18 cellular contexts compared by ENCODE assay signal in the genomic region with DNA sequence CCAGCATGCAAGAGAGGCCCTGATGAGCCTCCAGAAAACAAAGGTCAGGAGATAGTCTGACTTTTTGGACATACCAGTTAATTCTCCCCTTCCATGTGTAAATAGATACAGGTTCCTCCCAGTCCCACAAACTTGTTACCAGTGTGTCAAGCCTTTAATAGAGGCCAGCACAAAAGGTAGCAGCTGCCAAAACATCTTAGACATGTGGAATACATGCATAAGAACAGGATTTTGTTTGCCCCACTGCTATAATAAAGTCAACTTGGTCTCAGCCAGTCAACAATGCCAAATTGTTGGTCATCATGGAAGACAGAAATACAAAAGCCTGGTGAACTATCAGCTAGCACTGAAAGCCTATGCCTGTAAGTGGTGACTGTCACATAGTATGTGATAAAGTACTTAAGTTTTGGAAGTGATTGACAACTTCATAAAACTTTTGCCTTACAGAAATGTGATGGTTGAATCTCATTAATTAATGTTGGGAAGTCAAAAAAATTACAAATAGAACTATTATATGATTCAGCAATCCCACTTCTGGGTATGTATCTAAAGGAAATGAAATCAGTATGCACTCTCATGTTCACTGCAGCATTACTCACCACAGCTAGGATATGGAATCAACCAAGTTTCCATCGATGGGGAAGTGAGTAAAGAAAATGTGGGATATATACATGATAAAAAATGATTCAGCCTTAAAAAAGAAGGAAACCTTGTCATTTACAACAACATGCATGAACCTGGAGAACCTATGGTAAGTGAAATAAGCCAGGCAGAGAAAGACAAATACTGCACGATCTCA.
DNase-seq lines count a peak whose midpoint lies in the region; ATAC-seq and TF ChIP-seq lines count a peak whose summit lies in the region.
"Had no signal": no experiment of that assay in that cellular context is flagged by ENCODE, and none has a peak within 500 bp of the region (broad histone marks: within the 10 kb centered on the region; RNA-seq: fewer than 3 reads in every experiment).

No MANE protein-coding gene starts in this region.

- H3K4me3 ChIP-seq in choroid plexus epithelial cell (ENCODE audit: low read depth, low read length): no peak overlapping the region
- no peak overlapping the region for H3K4me3 ChIP-seq in colonic mucosa

- H3K4me1 Mint-ChIP-seq in nephron: peaks cover 9% of the 10 kb centered on the region
- H3K4me1 Mint-ChIP-seq: CD4-positive, alpha-beta memory T cell; neural crest cell had no signal

- no peak for ATAC-seq in GM18517 (IDR thresholded peaks at IDR 0.05; ENCODE audit: unreplicated experiment)

- no peaks in the 10 kb centered on the region for H3K9me3 ChIP-seq in colonic mucosa

- H3K9ac ChIP-seq in colonic mucosa (ENCODE audit: low read depth in 2 of 2, low read length in 2 of 2): no peak overlapping the region
- H3K9ac ChIP-seq: KMS-11 had no signal

- DNase-seq in EH (ENCODE audit: low read depth) (peak; percentile 58), RKO (ENCODE audit: low spot score) (peak; percentile 24), choroid plexus epithelial cell (ENCODE audit: low read depth) (peak; percentile 58), T-helper 2 cell (no peak), colonic mucosa (no peak), GM19238 (ENCODE audit: insufficient read length, low spot score) (no peak)
- DNase-seq: activated CD4-positive, alpha-beta memory T cell treated with anti-CD3 and anti-CD28 coated beads for 36 hours; CD4-positive, alpha-beta memory T cell; cortex of kidney; DMS53; NCI-H1105; NCI-H510A; stimulated activated CD8-positive, alpha-beta memory T cell treated with anti-CD3 and anti-CD28 coated beads, Interleukin-4, amount 100 ng/mL, for 48 hours had no signal

- peaks cover 12% of the 10 kb centered on the region for H3K9me3 Mint-ChIP-seq in nephron
- H3K9me3 Mint-ChIP-seq: neural crest cell had no signal

- H3K36me3 ChIP-seq in colonic mucosa: no peaks in the 10 kb centered on the region

- H3K4me3 Mint-ChIP-seq in nephron: no peak overlapping the region
- H3K4me3 Mint-ChIP-seq: activated CD4-positive, alpha-beta memory T cell treated with anti-CD3 and anti-CD28 coated beads for 36 hours; CD4-positive, alpha-beta memory T cell; neural crest cell; T-helper 1 cell treated with Interleukin-12 subunit alpha and Interleukin-12 subunit beta and Interleukin-4 antibody, amounts not matched to agents 30 μg/mL and 1 μg/mL, for 36 hours had no signal

- H3K27me3 ChIP-seq in colonic mucosa: no peaks in the 10 kb centered on the region

- no peaks in the 10 kb centered on the region for H3K4me1 ChIP-seq in colonic mucosa

- TF ChIP-seq CTCF in choroid plexus epithelial cell (conservative IDR thresholded peaks at IDR 0.05; ENCODE audit: low read depth, low read length) (no peak), nephron (IDR thresholded peaks at IDR 0.05; ENCODE audit: unreplicated experiment in 3 of 3) (no peak), colonic mucosa (IDR thresholded peaks at IDR 0.05) (no peak)

- H3K27me3 Mint-ChIP-seq in nephron (ENCODE audit: low read depth): no peaks in the 10 kb centered on the region
- H3K27me3 Mint-ChIP-seq: activated CD4-positive, alpha-beta memory T cell treated with anti-CD3 and anti-CD28 coated beads for 36 hours; CD4-positive, alpha-beta memory T cell had no signal

- peak overlapping the region; percentile 76 to 90 (median 84) for H3K27ac Mint-ChIP-seq in nephron
- H3K27ac Mint-ChIP-seq: activated CD4-positive, alpha-beta memory T cell treated with anti-CD3 and anti-CD28 coated beads for 36 hours; T-helper 1 cell treated with Interleukin-12 subunit alpha and Interleukin-12 subunit beta and Interleukin-4 antibody, amounts not matched to agents 30 μg/mL and 1 μg/mL, for 36 hours had no signal

- intact Hi-C loops in colonic mucosa (cut with DNase I): no loop called here

- H3K27ac ChIP-seq in colonic mucosa: no peak overlapping the region
- H3K27ac ChIP-seq: KMS-11 had no signal

- peaks cover 7% of the 10 kb centered on the region for H3K36me3 Mint-ChIP-seq in nephron (ENCODE audit: low read depth)
- H3K36me3 Mint-ChIP-seq: activated CD4-positive, alpha-beta memory T cell treated with anti-CD3 and anti-CD28 coated beads for 36 hours had no signal

Comparison
In these comparisons a context has a peak if more than half of its experiments do, and no peak if none do; other contexts are left out.
1. DNase-seq: peak in EH (single experiment), RKO (single experiment) and choroid plexus epithelial cell (single experiment); none in T-helper 2 cell (0 of 5), colonic mucosa (single experiment) and GM19238 (single experiment).